Comparison of ENCODE assay signal across 17 cellular contexts in the genomic region with DNA sequence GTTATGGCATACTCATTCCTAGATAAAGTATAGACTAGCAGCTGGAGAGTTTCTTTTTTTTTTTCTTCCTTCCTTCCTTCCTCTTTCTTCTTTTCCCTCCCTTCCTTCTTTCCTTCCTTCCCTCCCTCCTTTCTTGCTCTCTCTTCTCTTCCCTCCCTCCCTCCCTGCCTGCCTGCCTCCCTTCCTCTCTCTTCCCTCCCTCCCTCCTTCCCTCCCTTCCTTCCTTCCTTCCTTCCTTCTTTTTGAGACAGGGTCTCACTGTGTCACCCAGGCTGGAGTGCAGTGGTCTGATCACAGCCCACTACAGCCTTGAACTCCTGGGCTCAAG. TPM values are rescaled to one million over a fixed set of nuclear protein-coding genes. Genes with fewer than 3 reads are reported as not detected.
A peak's percentile ranks its signal among the peaks of the same experiment; 100 is the strongest.
DNase-seq lines count a peak whose midpoint lies in the region; ATAC-seq and TF ChIP-seq lines count a peak whose summit lies in the region.
"Had no signal": no experiment of that assay in that cellular context is flagged by ENCODE, and none has a peak within 500 bp of the region (broad histone marks: within the 10 kb centered on the region; RNA-seq: fewer than 3 reads in every experiment).

No MANE protein-coding gene starts in this region.

- no peaks in the 10 kb centered on the region for H3K9me3 Mint-ChIP-seq in dendritic cell treated with granulocyte-macrophage colony-stimulating factor and Interleukin-4, amounts not matched to agents 40 ng/mL and 50 ng/mL, for 4 days
- no peaks in the 10 kb centered on the region for H3K9me3 Mint-ChIP-seq in natural killer cell treated with Interleukin-12 subunit alpha and Interleukin-12 subunit beta and Interleukin-15 and Interleukin-18, amount 100 ng/mL, for 72 hours
- H3K9me3 Mint-ChIP-seq: activated CD4-positive, alpha-beta T cell treated with anti-CD3 and anti-CD28 coated beads, Interleukin-2, amount 10 ng/mL, durations not matched to agents 24 days and 14 days; effector memory CD8-positive, alpha-beta T cell; neural crest cell had no signal

- H3K27me3 ChIP-seq in KMS-11 (ENCODE audit: insufficient read depth, low read depth): peaks cover 3% of the 10 kb centered on the region; the same call in 1 of the 2 replicates
- H3K27me3 ChIP-seq in muscle layer of colon (ENCODE audit: control insufficient read depth in 1 of 2, insufficient read depth in 2 of 2, low read length in 2 of 2): no peaks in the 10 kb centered on the region
- no peaks in the 10 kb centered on the region for H3K27me3 ChIP-seq in suprapubic skin

- H3K9me3 ChIP-seq in muscle layer of colon (ENCODE audit: low read length) (no peaks in the 10 kb centered on the region), suprapubic skin (no peaks in the 10 kb centered on the region)

- intact Hi-C loops in dendritic cell treated with granulocyte-macrophage colony-stimulating factor and Interleukin-4, amounts not matched to agents 40 ng/mL and 50 ng/mL, for 4 days (cut with micrococcal nuclease): no loop called here

- TF ChIP-seq POLR2A in suprapubic skin (IDR thresholded peaks at IDR 0.05): no peak

- no peaks in the 10 kb centered on the region for H3K36me3 Mint-ChIP-seq in dendritic cell treated with granulocyte-macrophage colony-stimulating factor and Interleukin-4, amounts not matched to agents 40 ng/mL and 50 ng/mL, for 4 days (ENCODE audit: low read depth)
- no peaks in the 10 kb centered on the region for H3K36me3 Mint-ChIP-seq in natural killer cell treated with Interleukin-12 subunit alpha and Interleukin-12 subunit beta and Interleukin-15 and Interleukin-18, amount 100 ng/mL, for 72 hours

- in situ Hi-C loops in KBM-7 (cut with MboI; ENCODE audit: low pct_unique_long_range_greater_than_20kb, low sequenced_read_pairs): no loop called here

- no peaks in the 10 kb centered on the region for H4K20me1 ChIP-seq in KMS-11 (ENCODE audit: insufficient read depth)

- H3K27me3 Mint-ChIP-seq in dendritic cell treated with granulocyte-macrophage colony-stimulating factor and Interleukin-4, amounts not matched to agents 40 ng/mL and 50 ng/mL, for 4 days: peaks cover 28% of the 10 kb centered on the region
- H3K27me3 Mint-ChIP-seq in natural killer cell treated with Interleukin-12 subunit alpha and Interleukin-12 subunit beta and Interleukin-15 and Interleukin-18, amount 100 ng/mL, for 72 hours: no peaks in the 10 kb centered on the region
- H3K27me3 Mint-ChIP-seq: activated CD4-positive, alpha-beta T cell treated with anti-CD3 and anti-CD28 coated beads, Interleukin-2, amount 10 ng/mL, durations not matched to agents 24 days and 14 days; effector memory CD8-positive, alpha-beta T cell; T-helper 17 cell had no signal

- H3K4me3 ChIP-seq in KMS-11 (IDR thresholded peaks at IDR 0.05; ENCODE audit: insufficient read depth, low read depth, low read length): no peak overlapping the region
- no peak overlapping the region for H3K4me3 ChIP-seq in muscle layer of colon (ENCODE audit: low read depth in 1 of 2, low read length in 2 of 2)
- no peak overlapping the region for H3K4me3 ChIP-seq in suprapubic skin

- no peaks in the 10 kb centered on the region for H3K79me2 ChIP-seq in KMS-11 (ENCODE audit: insufficient read depth, low read depth)

- no peak for ATAC-seq in natural killer cell treated with Interleukin-12 subunit alpha and Interleukin-12 subunit beta and Interleukin-15 and Interleukin-18, amount 100 ng/mL, for 72 hours
- ATAC-seq in GM19452 (IDR thresholded peaks at IDR 0.05; ENCODE audit: unreplicated experiment): no peak
- ATAC-seq: activated T-cell treated with anti-CD3 and anti-CD28 coated beads, Interleukin-2, amount 50 U/mL, for 72 hours; effector memory CD8-positive, alpha-beta T cell; T-helper 17 cell had no signal

- no peak overlapping the region for H3K4me3 Mint-ChIP-seq in dendritic cell treated with granulocyte-macrophage colony-stimulating factor and Interleukin-4, amounts not matched to agents 40 ng/mL and 50 ng/mL, for 4 days
- H3K4me3 Mint-ChIP-seq in natural killer cell treated with Interleukin-12 subunit alpha and Interleukin-12 subunit beta and Interleukin-15 and Interleukin-18, amount 100 ng/mL, for 72 hours: no peak overlapping the region
- H3K4me3 Mint-ChIP-seq: activated CD4-positive, alpha-beta T cell treated with anti-CD3 and anti-CD28 coated beads, Interleukin-2, amount 10 ng/mL, durations not matched to agents 24 days and 14 days; activated T-cell treated with anti-CD3 and anti-CD28 coated beads, Interleukin-2, amount 50 U/mL, for 72 hours; CD14-positive monocyte; effector memory CD8-positive, alpha-beta T cell; neural crest cell; T-helper 17 cell had no signal

- no peak for TF ChIP-seq EP300 in suprapubic skin (IDR thresholded peaks at IDR 0.05)

- peaks cover 13% of the 10 kb centered on the region for H3K4me1 Mint-ChIP-seq in dendritic cell treated with granulocyte-macrophage colony-stimulating factor and Interleukin-4, amounts not matched to agents 40 ng/mL and 50 ng/mL, for 4 days (ENCODE audit: low read depth)
- peaks cover 16% of the 10 kb centered on the region in 2 donors for H3K4me1 Mint-ChIP-seq in natural killer cell treated with Interleukin-12 subunit alpha and Interleukin-12 subunit beta and Interleukin-15 and Interleukin-18, amount 100 ng/mL, for 72 hours (ENCODE audit: low read depth in 2 of 2)

- peak overlapping the region; percentile 45 for H3K4me2 ChIP-seq in KMS-11

- H3K27ac ChIP-seq in KMS-11: peak overlapping the region; percentile 75
- H3K27ac ChIP-seq in muscle layer of colon (ENCODE audit: low read depth, low read length): peak overlapping the region; percentile 76
- peak overlapping the region; percentile 70 for H3K27ac ChIP-seq in suprapubic skin

- no peak for DNase-seq in suprapubic skin (ENCODE audit: low spot score in 2 of 2)
- DNase-seq in natural killer cell treated with Interleukin-12 subunit alpha and Interleukin-12 subunit beta and Interleukin-15 and Interleukin-18, amount 100 ng/mL, for 72 hours (ENCODE audit: low spot score): no peak
- no peak for DNase-seq in NCI-H1694 treated with DMSO at 0.1 percent for 48 hours (lab: John Stamatoyannopoulos, UW)
- no peak for DNase-seq in KBM-7
- DNase-seq: activated CD4-positive, alpha-beta T cell treated with anti-CD3 and anti-CD28 coated beads, Interleukin-2, amount 10 ng/mL, durations not matched to agents 24 days and 14 days; activated T-cell treated with anti-CD3 and anti-CD28 coated beads, Interleukin-2, amount 50 U/mL, for 72 hours; DND-41; effector memory CD8-positive, alpha-beta T cell; foreskin melanocyte; stimulated activated CD4-positive, alpha-beta T cell treated with anti-CD3 and anti-CD28 coated beads, Interleukin-15, amount 100 ng/mL, for 24 hours; T-helper 17 cell had no signal

- H3K4me1 ChIP-seq in KMS-11 (ENCODE audit: low read depth, poor library complexity, severe bottlenecking) (peaks cover 75% of the 10 kb centered on the region), muscle layer of colon (ENCODE audit: insufficient read depth, low read length) (peaks cover 24% of the 10 kb centered on the region), suprapubic skin (peaks cover 38% of the 10 kb centered on the region)

- no peak overlapping the region for H3K9ac ChIP-seq in KMS-11
- no peak overlapping the region for H3K9ac ChIP-seq in muscle layer of colon (ENCODE audit: low read length)

- H3K36me3 ChIP-seq in KMS-11 (ENCODE audit: insufficient read depth) (no peaks in the 10 kb centered on the region), muscle layer of colon (ENCODE audit: insufficient read depth, low read length) (no peaks in the 10 kb centered on the region), suprapubic skin (no peaks in the 10 kb centered on the region)

- TF ChIP-seq CTCF in KMS-11 (conservative IDR thresholded peaks at IDR 0.05; ENCODE audit: low read depth, low read length) (no peak), suprapubic skin (IDR thresholded peaks at IDR 0.05) (no peak)

- H2AFZ ChIP-seq in KMS-11 (ENCODE audit: low read depth): no peak overlapping the region

- H3K27ac Mint-ChIP-seq in dendritic cell treated with granulocyte-macrophage colony-stimulating factor and Interleukin-4, amounts not matched to agents 40 ng/mL and 50 ng/mL, for 4 days: peak overlapping the region; percentile 64
- no peak overlapping the region for H3K27ac Mint-ChIP-seq in natural killer cell treated with Interleukin-12 subunit alpha and Interleukin-12 subunit beta and Interleukin-15 and Interleukin-18, amount 100 ng/mL, for 72 hours
- H3K27ac Mint-ChIP-seq: activated CD4-positive, alpha-beta T cell treated with anti-CD3 and anti-CD28 coated beads, Interleukin-2, amount 10 ng/mL, durations not matched to agents 24 days and 14 days; T-helper 17 cell had no signal

RNA-seq across cellular contexts. Expression of a gene that starts 7.0 kb away (rescaled TPM):
- 10 to 100 TPM; 35.8 to 81.6 (median 57.8) TPM for total RNA-seq in suprapubic skin
- 10 to 100 TPM; 10.7 to 26.1 TPM for total RNA-seq in natural killer cell treated with Interleukin-12 subunit alpha and Interleukin-12 subunit beta and Interleukin-15 and Interleukin-18, amount 100 ng/mL, for 72 hours

RNA-seq across cellular contexts. Expression of a gene that starts 47.5 kb away (rescaled TPM):
- total RNA-seq in suprapubic skin: 10 to 100 TPM; 25.1 to 41.7 (median 34.8) TPM
- 10 to 100 TPM; 72.9 to 92.0 TPM for total RNA-seq in natural killer cell treated with Interleukin-12 subunit alpha and Interleukin-12 subunit beta and Interleukin-15 and Interleukin-18, amount 100 ng/mL, for 72 hours

RNA-seq across cellular contexts. Expression of a gene that starts 47.6 kb away (rescaled TPM):
- total RNA-seq in suprapubic skin: 100 to 1,000 TPM in 1 of 4 donors, 10 to 100 TPM in 3; 76.9 to 128 (median 90.0) TPM
- total RNA-seq in natural killer cell treated with Interleukin-12 subunit alpha and Interleukin-12 subunit beta and Interleukin-15 and Interleukin-18, amount 100 ng/mL, for 72 hours: 100 to 1,000 TPM; 118 to 133 TPM
